Comparison of ENCODE assay signal across 16 cellular contexts in the genomic region with DNA sequence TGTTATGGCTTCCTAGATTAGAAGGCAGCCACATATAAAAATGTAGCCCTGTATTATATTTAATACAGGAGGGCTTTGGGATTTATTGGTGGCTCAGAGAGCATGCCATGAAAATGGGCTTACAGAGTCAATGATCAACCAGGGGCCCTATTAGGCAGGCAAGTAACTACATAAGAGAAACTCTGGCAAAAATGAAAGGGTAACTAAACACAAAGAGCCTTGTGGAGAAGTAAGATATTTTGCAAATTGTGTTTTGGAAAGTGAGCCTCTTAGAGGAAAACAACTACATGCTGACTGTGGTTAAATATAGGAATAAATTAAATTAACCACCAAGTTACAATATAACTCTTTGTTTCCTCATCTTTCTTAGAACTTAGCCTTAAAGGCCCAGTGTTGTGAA. TPM values are rescaled to one million over a fixed set of nuclear protein-coding genes. Genes with fewer than 3 reads are reported as not detected.
DNase-seq lines count a peak whose midpoint lies in the region; ATAC-seq, FAIRE-seq and TF ChIP-seq lines count a peak whose summit lies in the region.
"Had no signal": no experiment of that assay in that cellular context is flagged by ENCODE, and none has a peak within 500 bp of the region (broad histone marks: within the 10 kb centered on the region; RNA-seq: fewer than 3 reads in every experiment).

No MANE protein-coding gene starts in this region.

- H3K27ac ChIP-seq in mesenchymal stem cell (ENCODE audit: low read length, poor library complexity, severe bottlenecking) (peak overlapping the region; percentile 29), foreskin keratinocyte (no peak overlapping the region), ascending aorta (no peak overlapping the region)
- H3K27ac ChIP-seq: prostate gland had no signal

- H3K18ac ChIP-seq in mesenchymal stem cell (ENCODE audit: low read depth in 1 of 2, low read length in 2 of 2): no peak overlapping the region

- H3K9me3 ChIP-seq in mesenchymal stem cell (ENCODE audit: control insufficient read depth, low read length): no peaks in the 10 kb centered on the region
- H3K9me3 ChIP-seq in ascending aorta: no peaks in the 10 kb centered on the region
- H3K9me3 ChIP-seq: HAP-1, Peyer's patch, prostate gland had no signal

- no peak overlapping the region for H2BK15ac ChIP-seq in mesenchymal stem cell (ENCODE audit: low read depth, poor library complexity, severe bottlenecking)

- TF ChIP-seq CTCF in foreskin keratinocyte (conservative IDR thresholded peaks at IDR 0.05) (no peak), ascending aorta (IDR thresholded peaks at IDR 0.05) (no peak)

- no peak overlapping the region for H2AFZ ChIP-seq in mesenchymal stem cell (ENCODE audit: low read depth, low read length)

- peak; percentile 62 for ATAC-seq in GM19463 (IDR thresholded peaks at IDR 0.05; ENCODE audit: unreplicated experiment)
- ATAC-seq in HG03378 (IDR thresholded peaks at IDR 0.05; ENCODE audit: unreplicated experiment): peak; percentile 63
- no peak for ATAC-seq in foreskin keratinocyte

- FAIRE-seq in GM18507 (lab: Jason Lieb, UNC): peak; percentile 39

- no peak overlapping the region for H3K4me3 ChIP-seq in mesenchymal stem cell (ENCODE audit: insufficient read depth in 1 of 2, low read depth in 1 of 2, low read length in 2 of 2)
- H3K4me3 ChIP-seq in ascending aorta: no peak overlapping the region
- H3K4me3 ChIP-seq: HAP-1, Peyer's patch, prostate gland had no signal

- H2BK5ac ChIP-seq in mesenchymal stem cell (ENCODE audit: low read depth, low read length, poor library complexity, severe bottlenecking): no peak overlapping the region

- H4K91ac ChIP-seq in mesenchymal stem cell (ENCODE audit: low read length): no peak overlapping the region

- no peak overlapping the region for H4K8ac ChIP-seq in mesenchymal stem cell (ENCODE audit: low read length)

- H3K36me3 ChIP-seq in mesenchymal stem cell (ENCODE audit: control insufficient read depth in 1 of 2, insufficient read depth in 2 of 2, low read depth in 1 of 2, low read length in 2 of 2): peaks cover 0 to 16% of the 10 kb centered on the region in 2 experiments
- H3K36me3 ChIP-seq in ascending aorta: peaks cover 0 to 14% of the 10 kb centered on the region in 2 donors
- H3K36me3 ChIP-seq: prostate gland had no signal

- no peak overlapping the region for H3K4ac ChIP-seq in mesenchymal stem cell (ENCODE audit: low read depth in 1 of 2, low read length in 2 of 2)

- DNase-seq in GM18507 (ENCODE audit: extremely low spot score, insufficient read length, low read depth): no peak
- peak; percentile 15 for DNase-seq in mesenchymal stem cell
- no peak for DNase-seq in NCI-H1417 treated with DMSO at 0.1 percent for 48 hours (lab: John Stamatoyannopoulos, UW)
- no peak for DNase-seq in stimulated activated CD4-positive, alpha-beta T cell treated with anti-CD3 and anti-CD28 coated beads, Interleukin-2, amount 100 ng/mL, for 48 hours
- no peak for DNase-seq in foreskin keratinocyte
- DNase-seq in ascending aorta (ENCODE audit: low spot score in 2 of 2): no peak
- DNase-seq: DMS 273 treated with DMSO at 0.1 percent for 48 hours, glutamatergic neuron, IMR-90, islet precursor cell, NCI-H1105 treated with DMSO at 0.1 percent for 48 hours, Peyer's patch had no signal

- intact Hi-C loops in ascending aorta (cut with DNase I): no loop called here

- H2BK12ac ChIP-seq in mesenchymal stem cell (ENCODE audit: low read length in 2 of 2): no peak overlapping the region

- no peak overlapping the region for H2AK5ac ChIP-seq in mesenchymal stem cell (ENCODE audit: low read length, severe bottlenecking)

- H3K14ac ChIP-seq in mesenchymal stem cell (ENCODE audit: low read length in 2 of 2): no peak overlapping the region

- H3K27me3 ChIP-seq in mesenchymal stem cell (ENCODE audit: control insufficient read depth in 1 of 2, insufficient read depth in 1 of 2, low read length in 2 of 2) (peaks cover 0 to 5% of the 10 kb centered on the region in 2 experiments), foreskin keratinocyte (no peaks in the 10 kb centered on the region), ascending aorta (no peaks in the 10 kb centered on the region)
- H3K27me3 ChIP-seq: Peyer's patch had no signal

- no peaks in the 10 kb centered on the region for H3K4me1 ChIP-seq in mesenchymal stem cell (ENCODE audit: control insufficient read depth, insufficient read depth, low read depth, low read length)
- H3K4me1 ChIP-seq in foreskin keratinocyte: no peaks in the 10 kb centered on the region
- no peaks in the 10 kb centered on the region for H3K4me1 ChIP-seq in ascending aorta
- H3K4me1 ChIP-seq: Peyer's patch, prostate gland had no signal

- H3K4me2 ChIP-seq in mesenchymal stem cell (ENCODE audit: low read length, poor library complexity, severe bottlenecking): no peak overlapping the region

- no peak overlapping the region for H2BK120ac ChIP-seq in mesenchymal stem cell (ENCODE audit: low read depth, low read length)

- H3K23ac ChIP-seq in mesenchymal stem cell (ENCODE audit: low read length in 2 of 2): no peak overlapping the region

- H3K79me1 ChIP-seq in mesenchymal stem cell (replicated peaks; ENCODE audit: low read length, poor library complexity, severe bottlenecking): no peaks in the 10 kb centered on the region

- no peak overlapping the region for H3K9ac ChIP-seq in mesenchymal stem cell (ENCODE audit: low read length)

RNA-seq across cellular contexts. Expression of a gene that starts 5.5 kb away (rescaled TPM):
- polyA plus RNA-seq in mesenchymal stem cell (2013, experiment 1 of 2): 314 TPM
- 311 TPM for polyA plus RNA-seq in mesenchymal stem cell (2013, experiment 2 of 2)
- total RNA-seq in foreskin keratinocyte (258 and 280 TPM in 2 replicates), ascending aorta (349 TPM)
- polyA plus RNA-seq in foreskin keratinocyte: 264 and 271 TPM in 2 replicates

RNA-seq across cellular contexts. Expression of a gene that starts 45.4 kb away (rescaled TPM):
- 46.3 TPM for polyA plus RNA-seq in mesenchymal stem cell (2013, experiment 1 of 2)
- polyA plus RNA-seq in mesenchymal stem cell (2013, experiment 2 of 2): 44.6 TPM
- total RNA-seq in foreskin keratinocyte: 71.8 and 74.1 TPM in 2 replicates
- polyA plus RNA-seq in foreskin keratinocyte: 59.6 and 63.1 TPM in 2 replicates
- 6.6 TPM for total RNA-seq in ascending aorta
